21 cellular contexts compared by ENCODE assay signal in genomic region chr7:39744620-39745019, GRCh38.
DNase-seq lines count a peak whose midpoint lies in the region; ATAC-seq and TF ChIP-seq lines count a peak whose summit lies in the region.
"Had no signal": no experiment of that assay in that cellular context is flagged by ENCODE, and none has a peak within 500 bp of the region (broad histone marks: within the 10 kb centered on the region; RNA-seq: fewer than 3 reads in every experiment).

No MANE protein-coding gene starts in this region.

- H3K4me1 ChIP-seq in mammary epithelial cell (ENCODE audit: insufficient read depth, low read length): peaks cover 41% of the 10 kb centered on the region
- H3K4me1 ChIP-seq in mesendoderm (ENCODE audit: control insufficient read depth, low read depth, low read length): peaks cover 3% of the 10 kb centered on the region
- H3K4me1 ChIP-seq: HAP-1 had no signal

- in situ Hi-C loops in mammary epithelial cell (cut with MboI; ENCODE audit: low sequenced_read_pairs in 2 of 2): loop anchor here (5.0 kb wide), 1 partner anchor 162 kb away; no protein-coding TSS in a partner anchor

- TF ChIP-seq CTCF in MCF 10A (IDR thresholded peaks at IDR 0.05; ENCODE audit: unreplicated experiment) (no peak), mammary epithelial cell (conservative IDR thresholded peaks at IDR 0.05 in 1 of 2, IDR thresholded peaks at IDR 0.05 in 1 of 2; ENCODE audit: extremely low read depth in 1 of 2, insufficient read depth in 1 of 2, low read depth in 1 of 2, low read length in 2 of 2) (no peak)

- H3K36me3 Mint-ChIP-seq in MCF 10A (ENCODE audit: insufficient read depth, unreplicated experiment) (no peaks in the 10 kb centered on the region), T-helper 17 cell (ENCODE audit: low read depth) (no peaks in the 10 kb centered on the region)

- H3K23ac ChIP-seq in mesendoderm (ENCODE audit: low read length): no peak overlapping the region

- H3K9ac ChIP-seq in mammary epithelial cell (ENCODE audit: insufficient read depth, low read length) (no peak overlapping the region), mesendoderm (ENCODE audit: low read length) (no peak overlapping the region)
- H3K9ac ChIP-seq: BLaER1, GM23248 had no signal

- H3K79me2 ChIP-seq in mammary epithelial cell (ENCODE audit: insufficient read depth, low read length) (peaks cover 12% of the 10 kb centered on the region), mesendoderm (ENCODE audit: control insufficient read depth, insufficient read depth, low read length) (no peaks in the 10 kb centered on the region)

- H4K8ac ChIP-seq in mesendoderm (ENCODE audit: low read depth, low read length): no peak overlapping the region

- ATAC-seq in T-helper 17 cell: no peak
- no peak for ATAC-seq in GM21367 (IDR thresholded peaks at IDR 0.05; ENCODE audit: unreplicated experiment)
- ATAC-seq: HepG2 had no signal

- H3K4me3 ChIP-seq in mammary epithelial cell (replicated peaks in 1 of 3; ENCODE audit: insufficient read depth in 1 of 3, low read depth in 2 of 3, low read length in 3 of 3) (no peak overlapping the region), mesendoderm (ENCODE audit: low read length) (no peak overlapping the region)
- H3K4me3 ChIP-seq: A549, BLaER1, GM12878, GM23248, HAP-1 had no signal

- H3K79me1 ChIP-seq in mesendoderm (ENCODE audit: low read length): peaks cover 7% of the 10 kb centered on the region

- DNase-seq in MCF 10A (ENCODE audit: unreplicated experiment) (no peak), mammary epithelial cell (no peak), T-helper 17 cell (no peak), mesendoderm (no peak), cerebellar nuclear complex (lab: John Stamatoyannopoulos, UW) (no peak), iPS-NIHi11 (ENCODE audit: low spot score) (no peak)
- DNase-seq: CD4-positive, alpha-beta memory T cell; COR-L47; DMS 273 treated with DMSO at 0.1 percent for 48 hours; DMS53; DND-41; GM23248; KG1 had no signal

- H3K9me3 Mint-ChIP-seq in MCF 10A (ENCODE audit: unreplicated experiment): no peaks in the 10 kb centered on the region
- H3K9me3 Mint-ChIP-seq: CD14-positive monocyte; CD4-positive, alpha-beta memory T cell had no signal

- H2BK5ac ChIP-seq in mesendoderm (ENCODE audit: low read length): no peak overlapping the region

- H3K27ac ChIP-seq in mammary epithelial cell (ENCODE audit: insufficient read depth, low read depth, low read length) (no peak overlapping the region), mesendoderm (ENCODE audit: low read depth, low read length) (no peak overlapping the region)
- H3K27ac ChIP-seq: 22Rv1, A549, BLaER1, GM23248 had no signal

- H3K36me3 ChIP-seq in mammary epithelial cell (ENCODE audit: insufficient read depth, low read length): no peaks in the 10 kb centered on the region
- no peaks in the 10 kb centered on the region for H3K36me3 ChIP-seq in mesendoderm (ENCODE audit: control insufficient read depth, insufficient read depth, low read length)
- H3K36me3 ChIP-seq: HAP-1 had no signal

- no peak overlapping the region for H2BK120ac ChIP-seq in mesendoderm (ENCODE audit: low read depth, low read length)

- H2AK5ac ChIP-seq in mesendoderm (ENCODE audit: low read length): no peak overlapping the region

- POLR2A ChIA-PET in MCF 10A (lab: Yijun Ruan, JAX): interaction anchor here (4.0 kb wide), 1 partner anchor 164 kb away, joined by 33 read pairs; no protein-coding TSS in a partner anchor

- H2BK15ac ChIP-seq in mesendoderm (replicated peaks; ENCODE audit: low read depth): no peak overlapping the region

- no peak overlapping the region for H3K4me2 ChIP-seq in mammary epithelial cell (ENCODE audit: insufficient read depth, low read depth, low read length)
- H3K4me2 ChIP-seq in mesendoderm (ENCODE audit: low read length): no peak overlapping the region
- H3K4me2 ChIP-seq: A549, BLaER1 had no signal

- H3K27ac Mint-ChIP-seq in MCF 10A (ENCODE audit: low read depth, unreplicated experiment) (peak overlapping the region; percentile 44), T-helper 17 cell (peak overlapping the region; percentile 62)

- peak overlapping the region; percentile 25 for H3K56ac ChIP-seq in mesendoderm (ENCODE audit: low read length)

- no peaks in the 10 kb centered on the region for H4K20me1 ChIP-seq in mammary epithelial cell (ENCODE audit: insufficient read depth, low read length)

- H3K9me3 ChIP-seq in mammary epithelial cell (replicated peaks; ENCODE audit: insufficient read depth, low read length) (no peaks in the 10 kb centered on the region), T-helper 17 cell (ENCODE audit: control insufficient read depth, low read length, poor library complexity, severe bottlenecking) (no peaks in the 10 kb centered on the region)
- H3K9me3 ChIP-seq: A549, HAP-1 had no signal

- BruUV-seq in MCF 10A (replicated peaks; lab: Mats Ljungman, UMichigan) (no TSS peak), mammary epithelial cell (replicated peaks; lab: Mats Ljungman, UMichigan) (no TSS peak)

- H3K27me3 ChIP-seq in mammary epithelial cell (ENCODE audit: insufficient read depth, low read length) (no peaks in the 10 kb centered on the region), mesendoderm (ENCODE audit: insufficient read depth, low read length, poor library complexity) (no peaks in the 10 kb centered on the region)
- H3K27me3 ChIP-seq: BLaER1 had no signal

- intact Hi-C loops in MCF 10A (cut with micrococcal nuclease) (no loop called here), mammary epithelial cell (cut with micrococcal nuclease) (loop anchor here (5.0 kb wide), 1 partner anchor 203 kb away; no protein-coding TSS in a partner anchor)

- dilution Hi-C loops in mammary epithelial cell (cut with HindIII; ENCODE audit: low sequenced_read_pairs): loop anchor here (10.0 kb wide), 1 partner anchor 170 kb away; no protein-coding TSS in a partner anchor

- no peak overlapping the region for H3K4ac ChIP-seq in mesendoderm (ENCODE audit: low read depth, low read length)

- no peak overlapping the region for H4K5ac ChIP-seq in mesendoderm (ENCODE audit: low read length)

- CTCF ChIA-PET in MCF 10A (lab: Yijun Ruan, JAX): interaction anchor here (0.6 to 15.7 kb wide), 10 partner anchors 10 to 314 kb away, joined by 3 to 365 read pairs (median 4); no protein-coding TSS in a partner anchor
- CTCF ChIA-PET in mammary epithelial cell (lab: Charles Lee; ENCODE audit: low non-redundant PET): no interaction called here

- H3K4me3 Mint-ChIP-seq in MCF 10A (ENCODE audit: unreplicated experiment) (no peak overlapping the region), T-helper 17 cell (no peak overlapping the region)
- H3K4me3 Mint-ChIP-seq: CD14-positive monocyte; CD4-positive, alpha-beta memory T cell had no signal

- WGBS in mammary epithelial cell (ENCODE audit: low coverage, missing lambda C conversion rate): 31% methylated on average over 2 of the region's 2 CpGs
- no CpG with 5 or more reads among the region's 2 CpGs for WGBS in mesendoderm (ENCODE audit: extremely low coverage, insufficient coverage, low lambda C conversion rate)

- no peak overlapping the region for H3K18ac ChIP-seq in mesendoderm (ENCODE audit: low read length)

- H3K27me3 Mint-ChIP-seq in MCF 10A (ENCODE audit: insufficient read depth, unreplicated experiment): no peaks in the 10 kb centered on the region
- H3K27me3 Mint-ChIP-seq in T-helper 17 cell: no peaks in the 10 kb centered on the region
- H3K27me3 Mint-ChIP-seq: CD4-positive, alpha-beta memory T cell had no signal

- H3K4me1 Mint-ChIP-seq in MCF 10A (ENCODE audit: insufficient read depth, unreplicated experiment) (peaks cover 7% of the 10 kb centered on the region), T-helper 17 cell (peaks cover 10% of the 10 kb centered on the region)

- H2AFZ ChIP-seq in mammary epithelial cell (ENCODE audit: low read depth, low read length): no peak overlapping the region
- H2AFZ ChIP-seq: GM23248 had no signal
